22 cellular contexts compared by ENCODE assay signal in genomic region chr4:68469482-68469881, GRCh38. TPM values are rescaled to one million over a fixed set of nuclear protein-coding genes. Genes with fewer than 3 reads are reported as not detected.
DNase-seq lines count a peak whose midpoint lies in the region; ATAC-seq and TF ChIP-seq lines count a peak whose summit lies in the region.
"Had no signal": no experiment of that assay in that cellular context is flagged by ENCODE, and none has a peak within 500 bp of the region (broad histone marks: within the 10 kb centered on the region; RNA-seq: fewer than 3 reads in every experiment).

No MANE protein-coding gene starts in this region.

- ATAC-seq in GM19035 (IDR thresholded peaks at IDR 0.05; ENCODE audit: unreplicated experiment) (peak; percentile 60), GM21619 (IDR thresholded peaks at IDR 0.05; ENCODE audit: unreplicated experiment) (peak; percentile 58), HG03025 (IDR thresholded peaks at IDR 0.05; ENCODE audit: low FRiP score, unreplicated experiment) (peak; percentile 93)
- ATAC-seq: stimulated activated naive B cell treated with anti-CD40 and anti-IgM and Interleukin-4, amounts not matched to agents 10 μg/mL and 1 μg/mL and 100 μg/mL, for 72 hours had no signal

- H3K4me1 ChIP-seq in sigmoid colon, result peaks cover 0 to 2% (median 0%) of the 10 kb centered on the region in 4 donors
- H3K4me1 ChIP-seq: right atrium auricular region had no signal

- no peaks in the 10 kb centered on the region for H3K9me3 ChIP-seq in sigmoid colon
- H3K9me3 ChIP-seq: right atrium auricular region had no signal

- TF ChIP-seq EP300 in sigmoid colon (IDR thresholded peaks at IDR 0.05), result no peak

- H3K4me3 ChIP-seq in sigmoid colon, result no peak overlapping the region
- H3K4me3 ChIP-seq: GM23248, right atrium auricular region had no signal

- TF ChIP-seq POLR2A in sigmoid colon (IDR thresholded peaks at IDR 0.05), result no peak

- no peak overlapping the region for H3K27ac ChIP-seq in sigmoid colon
- H3K27ac ChIP-seq: GM23248, right atrium auricular region, RWPE1 had no signal

- intact Hi-C loops in sigmoid colon (cut with DNase I), result no loop called here

- no peaks in the 10 kb centered on the region for H3K36me3 ChIP-seq in sigmoid colon
- H3K36me3 ChIP-seq: right atrium auricular region had no signal

- no peaks in the 10 kb centered on the region for H3K27me3 ChIP-seq in sigmoid colon
- H3K27me3 ChIP-seq: right atrium auricular region had no signal

- DNase-seq in OCI-M1 (lab: John Stamatoyannopoulos, UW) (peak; percentile 78), sigmoid colon (no peak), DMS114 treated with DMSO at 0.1 percent for 48 hours (lab: John Stamatoyannopoulos, UW; ENCODE audit: unreplicated experiment) (no peak), NAMALWA (ENCODE audit: low spot score) (no peak), EL (no peak)
- DNase-seq: activated CD4-positive, alpha-beta T cell treated with anti-CD3 and anti-CD28 coated beads, Interleukin-2, amount 50 U/mL, for 48 hours; activated naive CD4-positive, alpha-beta T cell treated with Interleukin-2 at 50 U/mL for 16 hours; COR-L47; GM23248; NCI-H2029; NCI-H446 treated with DMSO at 0.1 percent for 48 hours; nucleus accumbens; stimulated activated naive B cell treated with anti-CD40 and anti-IgM and Interleukin-4, amounts not matched to agents 10 μg/mL and 1 μg/mL and 100 μg/mL, for 72 hours; SW 1271 had no signal

- no peak for TF ChIP-seq CTCF in sigmoid colon (IDR thresholded peaks at IDR 0.05)

RNA-seq across cellular contexts. Expression of gene TMPRSS11E, which starts 22.2 kb away (rescaled TPM):
- total RNA-seq in sigmoid colon, result not detected
- under 1 TPM in 1 of 3 donors, not detected in 2; 0.09 TPM for polyA plus RNA-seq in sigmoid colon
- total RNA-seq: Daoy, fibroblast of lung, GM23248, liver, right atrium auricular region had no signal
- polyA plus RNA-seq: fibroblast of lung, GM23248, liver had no signal
